ENCODE assay signal across 17 cellular contexts in the genomic region with DNA sequence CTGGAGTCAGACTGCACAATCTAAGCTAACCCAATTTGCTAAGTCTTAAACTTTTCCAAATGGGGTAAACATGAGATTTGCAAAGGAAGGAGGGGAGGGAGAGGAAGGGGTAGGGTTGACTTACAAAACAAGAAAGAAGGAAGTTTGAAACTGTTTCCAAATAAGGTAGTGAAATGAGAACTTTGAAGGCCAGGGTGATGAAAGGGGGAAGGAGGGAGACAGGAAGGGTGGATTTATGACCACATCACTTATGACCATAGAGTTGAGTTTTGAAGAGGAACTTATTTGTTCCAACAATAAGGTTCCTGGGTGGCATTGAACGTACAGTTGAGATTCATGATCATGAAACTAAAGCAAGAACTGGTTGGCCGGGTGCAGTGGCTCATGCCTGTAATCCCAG.
A peak's percentile ranks its signal among the peaks of the same experiment; 100 is the strongest.
DNase-seq lines count a peak whose midpoint lies in the region; ATAC-seq, FAIRE-seq and TF ChIP-seq lines count a peak whose summit lies in the region.
"Had no signal": no experiment of that assay in that cellular context is flagged by ENCODE, and none has a peak within 500 bp of the region (broad histone marks: within the 10 kb centered on the region; RNA-seq: fewer than 3 reads in every experiment).

No MANE protein-coding gene starts in this region.

- no peaks in the 10 kb centered on the region for H4K20me1 ChIP-seq in GM12878 (ENCODE audit: control insufficient read depth, insufficient read depth)
- H4K20me1 ChIP-seq: BLaER1 had no signal

- no peaks in the 10 kb centered on the region for H3K4me1 Mint-ChIP-seq in activated T-cell treated with anti-CD3 and anti-CD28 coated beads, Interleukin-2, amount 50 U/mL, for 4 hours (ENCODE audit: low read depth)
- H3K4me1 Mint-ChIP-seq: T-cell had no signal

- H3K27me3 ChIP-seq in GM12878 (replicated peaks in 1 of 2; ENCODE audit: control insufficient read depth in 2 of 2, insufficient read depth in 2 of 2, low read length in 1 of 2) (no peaks in the 10 kb centered on the region), spleen (replicated peaks in 1 of 7) (no peaks in the 10 kb centered on the region)
- H3K27me3 ChIP-seq: BLaER1, SJCRH30 had no signal

- 19% methylated on average over 2 of the region's 2 CpGs for WGBS in GM12878 (ENCODE audit: insufficient coverage, insufficient replicate concordance, low lambda C conversion rate, missing lambda C conversion rate)
- WGBS in spleen, 5 donors = 42 to 85% (median 62%) methylated on average over 2 of the region's 2 CpGs

- H3K79me2 ChIP-seq in GM12878 (ENCODE audit: control insufficient read depth, insufficient read depth, low read length) = no peaks in the 10 kb centered on the region

- CTCF ChIA-PET in GM12878 (lab: Yijun Ruan, JAX) = no interaction called here

- H3K9me3 Mint-ChIP-seq in activated T-cell treated with anti-CD3 and anti-CD28 coated beads, Interleukin-2, amount 50 U/mL, for 4 hours = no peaks in the 10 kb centered on the region

- in situ Hi-C loops in GM12878 (cut with MboI) = no loop called here

- 0 out of 2 replicates have a peak overlapping the region, but pooled peaks have one; percentile 15 for H2AFZ ChIP-seq in GM12878 (ENCODE audit: control insufficient read depth, low read depth, low read length)

- no peak for TF ChIP-seq POLR2A in GM12878 (IDR thresholded peaks at IDR 0.05; ENCODE audit: low read depth, low read length)
- TF ChIP-seq POLR2A in spleen (IDR thresholded peaks at IDR 0.05) = no peak

- TF ChIP-seq CTCF in GM12878 (IDR thresholded peaks at IDR 0.05 in 2 of 3, conservative IDR thresholded peaks at IDR 0.05 in 1 of 3; ENCODE audit: control insufficient read depth in 2 of 3, extremely low read depth in 1 of 3, insufficient read depth in 1 of 3, low read depth in 3 of 3, low read length in 3 of 3) = no peak
- no peak for TF ChIP-seq CTCF in spleen (IDR thresholded peaks at IDR 0.05 in 8 of 11, conservative IDR thresholded peaks at IDR 0.05 in 3 of 11)

- H3K36me3 Mint-ChIP-seq in activated T-cell treated with anti-CD3 and anti-CD28 coated beads, Interleukin-2, amount 50 U/mL, for 4 hours (ENCODE audit: insufficient read depth) = no peaks in the 10 kb centered on the region
- H3K36me3 Mint-ChIP-seq: T-cell had no signal

- H3K4me1 ChIP-seq in GM12878 (ENCODE audit: control insufficient read depth, insufficient read depth, low read length) (no peaks in the 10 kb centered on the region), spleen (no peaks in the 10 kb centered on the region)
- H3K4me1 ChIP-seq: BLaER1 had no signal

- H3K9me3 ChIP-seq in GM12878 (replicated peaks; ENCODE audit: control insufficient read depth, insufficient read depth, low read length) = peaks cover 8% of the 10 kb centered on the region; the same call in 2 of the 3 replicates
- H3K9me3 ChIP-seq in spleen = peaks cover 0 to 28% (median 14%) of the 10 kb centered on the region in 8 donors
- H3K9me3 ChIP-seq: SJCRH30 had no signal

- H3K4me2 ChIP-seq in GM12878 (ENCODE audit: control insufficient read depth, insufficient read depth) = no peak overlapping the region
- H3K4me2 ChIP-seq: BLaER1 had no signal

- H3K9ac ChIP-seq in GM12878 (ENCODE audit: control insufficient read depth, insufficient read depth, low read length) = no peak overlapping the region
- H3K9ac ChIP-seq: BLaER1 had no signal

- peak; percentile 22 for DNase-seq in SIG-M5 treated with dmso at 0.1 percent for 504 hours (lab: John Stamatoyannopoulos, UW; ENCODE audit: unreplicated experiment)
- no peak for DNase-seq in SIG-M5 (lab: John Stamatoyannopoulos, UW)
- peak; percentile 64 for DNase-seq in NOMO-1 treated with DMSO at 0.1 percent for 48 hours (lab: John Stamatoyannopoulos, UW; ENCODE audit: unreplicated experiment)
- DNase-seq in GM12878 (ENCODE audit: low read depth, low spot score) = no peak
- no peak for DNase-seq in SW 1271 (lab: John Stamatoyannopoulos, UW)
- no peak for DNase-seq in left ventricle myocardium superior
- DNase-seq in spleen = no peak
- DNase-seq in activated T-cell treated with anti-CD3 and anti-CD28 coated beads, Interleukin-2, amount 50 U/mL, for 4 hours = no peak
- DNase-seq: NCI-H1092, NCI-H1694 treated with DMSO at 0.1 percent for 48 hours, NCI-H345, SJCRH30, T-cell had no signal

- H3K4me3 Mint-ChIP-seq in activated T-cell treated with anti-CD3 and anti-CD28 coated beads, Interleukin-2, amount 50 U/mL, for 4 hours = no peak overlapping the region
- H3K4me3 Mint-ChIP-seq: T-cell had no signal

- BruUV-seq in GM12878 (replicated peaks; lab: Mats Ljungman, UMichigan) = no TSS peak

- peaks cover 7% of the 10 kb centered on the region for H3K27me3 Mint-ChIP-seq in activated T-cell treated with anti-CD3 and anti-CD28 coated beads, Interleukin-2, amount 50 U/mL, for 4 hours (ENCODE audit: low read depth)

- H3K4me3 ChIP-seq in GM12878 (no peak overlapping the region), spleen (no peak overlapping the region)
- H3K4me3 ChIP-seq: BLaER1, SJCRH30 had no signal

- no peaks in the 10 kb centered on the region for H3K36me3 ChIP-seq in GM12878 (ENCODE audit: control insufficient read depth in 2 of 2, insufficient read depth in 2 of 2, low read length in 1 of 2)
- no peaks in the 10 kb centered on the region for H3K36me3 ChIP-seq in spleen
- H3K36me3 ChIP-seq: BLaER1, SJCRH30 had no signal

- no peak for TF ChIP-seq RAD21 in GM12878 (IDR thresholded peaks at IDR 0.05; ENCODE audit: insufficient read depth, low read depth, low read length)

- RAD21 ChIA-PET in GM12878 (lab: Charles Lee; ENCODE audit: unreplicated experiment) = no interaction called here

- peak; percentile 26; the same call in 2 of the 3 replicates for ATAC-seq in GM12878
- no peak for ATAC-seq in left ventricle myocardium superior
- ATAC-seq in activated T-cell treated with anti-CD3 and anti-CD28 coated beads, Interleukin-2, amount 50 U/mL, for 4 hours = no peak
- ATAC-seq: T-cell had no signal

- no peak overlapping the region for H3K27ac ChIP-seq in GM12878 (ENCODE audit: control insufficient read depth, insufficient read depth)
- peak overlapping the region in 3 of 8 donors; percentile 52 to 78 (median 67) for H3K27ac ChIP-seq in spleen
- H3K27ac ChIP-seq: 22Rv1, BLaER1, SJCRH30 had no signal

- POLR2A ChIA-PET in GM12878 (lab: Charles Lee) = no interaction called here

- intact Hi-C loops in GM12878 (cut with micrococcal nuclease; ENCODE audit: unreplicated experiment) (no loop called here), left ventricle myocardium superior (cut with micrococcal nuclease) (no loop called here), spleen (cut with DNase I; ENCODE audit: low total_unique reads) (no loop called here)

- no peak for FAIRE-seq in GM12878 (lab: Jason Lieb, UNC)
- FAIRE-seq: GM18507, H54 had no signal

- SMC1A ChIA-PET in GM12878 (lab: Charles Lee; ENCODE audit: uncharacterized antibody, unreplicated experiment) = no interaction called here

- TF ChIP-seq EP300 in GM12878 (IDR thresholded peaks at IDR 0.05; ENCODE audit: borderline replicate concordance in 1 of 2, control insufficient read depth in 1 of 2, low read depth in 2 of 2, low read length in 2 of 2) = no peak

TF ChIP-seq in GM12878, 131 proteins besides CTCF, POLR2A, EP300 and RAD21:
- no peak for TF ChIP-seq NBN (IDR thresholded peaks at IDR 0.05)
- TF ChIP-seq POLR2AphosphoS5 (IDR thresholded peaks at IDR 0.05; ENCODE audit: low read length) = no peak
- TF ChIP-seq EGR1 (IDR thresholded peaks at IDR 0.05; ENCODE audit: borderline replicate concordance in 1 of 2, low read depth in 2 of 2, low read length in 2 of 2) = no peak
- TF ChIP-seq, protein P1, sequence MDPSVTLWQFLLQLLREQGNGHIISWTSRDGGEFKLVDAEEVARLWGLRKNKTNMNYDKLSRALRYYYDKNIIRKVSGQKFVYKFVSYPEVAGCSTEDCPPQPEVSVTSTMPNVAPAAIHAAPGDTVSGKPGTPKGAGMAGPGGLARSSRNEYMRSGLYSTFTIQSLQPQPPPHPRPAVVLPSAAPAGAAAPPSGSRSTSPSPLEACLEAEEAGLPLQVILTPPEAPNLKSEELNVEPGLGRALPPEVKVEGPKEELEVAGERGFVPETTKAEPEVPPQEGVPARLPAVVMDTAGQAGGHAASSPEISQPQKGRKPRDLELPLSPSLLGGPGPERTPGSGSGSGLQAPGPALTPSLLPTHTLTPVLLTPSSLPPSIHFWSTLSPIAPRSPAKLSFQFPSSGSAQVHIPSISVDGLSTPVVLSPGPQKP (IDR thresholded peaks at IDR 0.05; ENCODE audit: low read depth, low read length) = no peak
- no peak for TF ChIP-seq HDAC2 (IDR thresholded peaks at IDR 0.05)
- TF ChIP-seq, protein P2, sequence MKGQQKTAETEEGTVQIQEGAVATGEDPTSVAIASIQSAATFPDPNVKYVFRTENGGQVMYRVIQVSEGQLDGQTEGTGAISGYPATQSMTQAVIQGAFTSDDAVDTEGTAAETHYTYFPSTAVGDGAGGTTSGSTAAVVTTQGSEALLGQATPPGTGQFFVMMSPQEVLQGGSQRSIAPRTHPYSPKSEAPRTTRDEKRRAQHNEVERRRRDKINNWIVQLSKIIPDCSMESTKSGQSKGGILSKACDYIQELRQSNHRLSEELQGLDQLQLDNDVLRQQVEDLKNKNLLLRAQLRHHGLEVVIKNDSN (IDR thresholded peaks at IDR 0.05; ENCODE audit: borderline replicate concordance, extremely low read length, insufficient read depth, low read depth, low read length) = no peak
- no peak for TF ChIP-seq YBX1 (IDR thresholded peaks at IDR 0.05)
- TF ChIP-seq, protein P3, sequence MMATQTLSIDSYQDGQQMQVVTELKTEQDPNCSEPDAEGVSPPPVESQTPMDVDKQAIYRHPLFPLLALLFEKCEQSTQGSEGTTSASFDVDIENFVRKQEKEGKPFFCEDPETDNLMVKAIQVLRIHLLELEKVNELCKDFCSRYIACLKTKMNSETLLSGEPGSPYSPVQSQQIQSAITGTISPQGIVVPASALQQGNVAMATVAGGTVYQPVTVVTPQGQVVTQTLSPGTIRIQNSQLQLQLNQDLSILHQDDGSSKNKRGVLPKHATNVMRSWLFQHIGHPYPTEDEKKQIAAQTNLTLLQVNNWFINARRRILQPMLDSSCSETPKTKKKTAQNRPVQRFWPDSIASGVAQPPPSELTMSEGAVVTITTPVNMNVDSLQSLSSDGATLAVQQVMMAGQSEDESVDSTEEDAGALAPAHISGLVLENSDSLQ (IDR thresholded peaks at IDR 0.05) = no peak
- no peak for TF ChIP-seq RUNX3 (IDR thresholded peaks at IDR 0.05; ENCODE audit: low read length)
TF ChIP-seq in GM12878: peak in this region for 0.

Comparison
In these comparisons a context has a peak if more than half of its experiments do, and no peak if none do; other contexts are left out.
1. DNase-seq: peak in SIG-M5 treated with dmso at 0.1 percent for 504 hours (single experiment) and NOMO-1 treated with DMSO at 0.1 percent for 48 hours (single experiment); none in SIG-M5 (single experiment), GM12878 (single experiment), SW 1271 (0 of 2), left ventricle myocardium superior (single experiment), spleen (single experiment) and activated T-cell treated with anti-CD3 and anti-CD28 coated beads, Interleukin-2, amount 50 U/mL, for 4 hours (single experiment).